16 cellular contexts compared by ENCODE assay signal in genomic region chr22:26783886-26784285, GRCh38.
"Had no signal": no experiment of that assay in that cellular context is flagged by ENCODE, and none has a peak within 500 bp of the region (broad histone marks: within the 10 kb centered on the region; RNA-seq: fewer than 3 reads in every experiment).

No MANE protein-coding gene starts in this region.

- ATAC-seq: left ventricle myocardium superior; right cardiac atrium; stimulated activated memory B cell treated with anti-CD40 and anti-IgM and Interleukin-4, amounts not matched to agents 10 μg/mL and 1 μg/mL and 100 μg/mL, for 72 hours had no signal

- H3K27ac ChIP-seq: spleen, transverse colon had no signal

- H3K4me3 Mint-ChIP-seq: activated CD4-positive, alpha-beta T cell treated with anti-CD3 and anti-CD28 coated beads, Interleukin-2, amount 10 ng/mL, durations not matched to agents 7 days and 5 days; activated naive CD4-positive, alpha-beta T cell treated with anti-CD3 and anti-CD28 coated beads, Interleukin-2, amount 50 U/mL, for 24 hours; brain; stimulated activated memory B cell treated with anti-CD40 and anti-IgM and Interleukin-4, amounts not matched to agents 10 μg/mL and 1 μg/mL and 100 μg/mL, for 72 hours had no signal

- H3K27me3 Mint-ChIP-seq: activated CD4-positive, alpha-beta T cell treated with anti-CD3 and anti-CD28 coated beads, Interleukin-2, amount 10 ng/mL, durations not matched to agents 7 days and 5 days; activated naive CD4-positive, alpha-beta T cell treated with anti-CD3 and anti-CD28 coated beads, Interleukin-2, amount 50 U/mL, for 24 hours; brain; stimulated activated memory B cell treated with anti-CD40 and anti-IgM and Interleukin-4, amounts not matched to agents 10 μg/mL and 1 μg/mL and 100 μg/mL, for 72 hours had no signal

- DNase-seq: activated CD4-positive, alpha-beta T cell treated with anti-CD3 and anti-CD28 coated beads, Interleukin-2, amount 10 ng/mL, durations not matched to agents 7 days and 5 days; activated CD4-positive, CD25-positive, alpha-beta regulatory T cell; activated effector memory CD4-positive, alpha-beta T cell treated with Interleukin-2 at 50 U/mL for 16 hours; activated T-cell treated with anti-CD3 and anti-CD28 coated beads for 4 hours; amygdala; cerebellar nuclear complex; glutamatergic neuron; left ventricle myocardium superior; nucleus accumbens; right cardiac atrium; spleen; stimulated activated CD4-positive, alpha-beta T cell treated with anti-CD3 and anti-CD28 coated beads, Interleukin-1b, Interleukin-23, amount 100 ng/mL, for 48 hours; transverse colon had no signal

- H3K27ac Mint-ChIP-seq: activated CD4-positive, alpha-beta T cell treated with anti-CD3 and anti-CD28 coated beads, Interleukin-2, amount 10 ng/mL, durations not matched to agents 7 days and 5 days; activated naive CD4-positive, alpha-beta T cell treated with anti-CD3 and anti-CD28 coated beads, Interleukin-2, amount 50 U/mL, for 24 hours; stimulated activated memory B cell treated with anti-CD40 and anti-IgM and Interleukin-4, amounts not matched to agents 10 μg/mL and 1 μg/mL and 100 μg/mL, for 72 hours had no signal

- H3K9me3 Mint-ChIP-seq: activated naive CD4-positive, alpha-beta T cell treated with anti-CD3 and anti-CD28 coated beads, Interleukin-2, amount 50 U/mL, for 24 hours had no signal

- H3K4me1 Mint-ChIP-seq: activated naive CD4-positive, alpha-beta T cell treated with anti-CD3 and anti-CD28 coated beads, Interleukin-2, amount 50 U/mL, for 24 hours had no signal
